In the genomic region with DNA sequence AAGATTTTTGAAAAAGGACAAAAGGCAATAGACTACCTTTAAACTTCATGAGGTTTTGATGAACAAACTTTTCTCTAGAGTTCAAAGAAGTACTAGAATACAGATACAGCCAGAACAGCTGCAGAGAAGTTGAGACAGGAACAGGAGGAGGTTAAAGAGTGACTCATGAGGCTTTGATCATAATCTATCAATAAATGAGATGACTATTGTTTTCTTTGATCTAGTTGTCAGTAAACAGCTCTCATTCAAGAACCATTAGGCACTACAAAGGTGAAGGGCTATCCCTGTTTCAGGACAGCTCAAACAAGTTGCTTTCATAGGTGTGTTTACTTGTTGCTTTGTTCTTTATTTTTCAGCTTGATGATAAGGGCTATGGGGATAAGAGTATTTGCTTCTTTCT, we compare ENCODE assay signal across 1 cellular context.
A peak's percentile ranks its signal among the peaks of the same experiment; 100 is the strongest.
TF ChIP-seq lines count a peak whose summit lies in the region.

No MANE protein-coding gene starts in this region.

TF ChIP-seq in GM12878, 131 proteins besides CTCF, POLR2A, EP300 and RAD21 (continued from another document):
- TF ChIP-seq, protein P1, sequence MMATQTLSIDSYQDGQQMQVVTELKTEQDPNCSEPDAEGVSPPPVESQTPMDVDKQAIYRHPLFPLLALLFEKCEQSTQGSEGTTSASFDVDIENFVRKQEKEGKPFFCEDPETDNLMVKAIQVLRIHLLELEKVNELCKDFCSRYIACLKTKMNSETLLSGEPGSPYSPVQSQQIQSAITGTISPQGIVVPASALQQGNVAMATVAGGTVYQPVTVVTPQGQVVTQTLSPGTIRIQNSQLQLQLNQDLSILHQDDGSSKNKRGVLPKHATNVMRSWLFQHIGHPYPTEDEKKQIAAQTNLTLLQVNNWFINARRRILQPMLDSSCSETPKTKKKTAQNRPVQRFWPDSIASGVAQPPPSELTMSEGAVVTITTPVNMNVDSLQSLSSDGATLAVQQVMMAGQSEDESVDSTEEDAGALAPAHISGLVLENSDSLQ (IDR thresholded peaks at IDR 0.05) = no peak
- TF ChIP-seq RUNX3 (IDR thresholded peaks at IDR 0.05; ENCODE audit: low read length) = peak; percentile 41
- TF ChIP-seq, protein P2, sequence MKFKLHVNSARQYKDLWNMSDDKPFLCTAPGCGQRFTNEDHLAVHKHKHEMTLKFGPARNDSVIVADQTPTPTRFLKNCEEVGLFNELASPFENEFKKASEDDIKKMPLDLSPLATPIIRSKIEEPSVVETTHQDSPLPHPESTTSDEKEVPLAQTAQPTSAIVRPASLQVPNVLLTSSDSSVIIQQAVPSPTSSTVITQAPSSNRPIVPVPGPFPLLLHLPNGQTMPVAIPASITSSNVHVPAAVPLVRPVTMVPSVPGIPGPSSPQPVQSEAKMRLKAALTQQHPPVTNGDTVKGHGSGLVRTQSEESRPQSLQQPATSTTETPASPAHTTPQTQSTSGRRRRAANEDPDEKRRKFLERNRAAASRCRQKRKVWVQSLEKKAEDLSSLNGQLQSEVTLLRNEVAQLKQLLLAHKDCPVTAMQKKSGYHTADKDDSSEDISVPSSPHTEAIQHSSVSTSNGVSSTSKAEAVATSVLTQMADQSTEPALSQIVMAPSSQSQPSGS (IDR thresholded peaks at IDR 0.05; ENCODE audit: low read length) = peak; percentile 50; the same call in 1 of the 2 replicates
- TF ChIP-seq TCF7 (IDR thresholded peaks at IDR 0.05; ENCODE audit: borderline replicate concordance) = peak; percentile 97
- peak; percentile 45; the same call in 1 of the 2 replicates for TF ChIP-seq FOXM1 (IDR thresholded peaks at IDR 0.05; ENCODE audit: low read depth, low read length)
- TF ChIP-seq ZNF24 (IDR thresholded peaks at IDR 0.05) = no peak
- TF ChIP-seq NFIC (IDR thresholded peaks at IDR 0.05; ENCODE audit: low read depth, low read length) = 0 out of 2 replicates have a peak, but pooled peaks have one; percentile 30
- TF ChIP-seq JUNB (IDR thresholded peaks at IDR 0.05) = peak; percentile 82
